ENCODE assay signal across 10 cellular contexts in genomic region chr2:27072950-27073349, GRCh38. TPM values are rescaled to one million over a fixed set of nuclear protein-coding genes. Genes with fewer than 3 reads are reported as not detected.
DNase-seq lines count a peak whose midpoint lies in the region; ATAC-seq, FAIRE-seq and TF ChIP-seq lines count a peak whose summit lies in the region.
"Had no signal": no experiment of that assay in that cellular context is flagged by ENCODE, and none has a peak within 500 bp of the region (broad histone marks: within the 10 kb centered on the region; RNA-seq: fewer than 3 reads in every experiment).

No MANE protein-coding gene starts in this region.

- ATAC-seq in CD4-positive, alpha-beta T cell (ENCODE audit: poor library complexity): no peak
- no peak for ATAC-seq in GM18502 (IDR thresholded peaks at IDR 0.05; ENCODE audit: poor library complexity, unreplicated experiment)

- no peak for TF ChIP-seq POLR2A in esophagus muscularis mucosa (IDR thresholded peaks at IDR 0.05; ENCODE audit: low read depth)
- TF ChIP-seq POLR2A in ovary (IDR thresholded peaks at IDR 0.05): no peak

- FAIRE-seq in urothelium cell line (lab: Jason Lieb, UNC): no peak
- FAIRE-seq: frontal cortex had no signal

- peaks cover 89% of the 10 kb centered on the region for H3K4me1 Mint-ChIP-seq in CD4-positive, alpha-beta T cell (ENCODE audit: low read depth)

- TF ChIP-seq EP300 in esophagus muscularis mucosa (IDR thresholded peaks at IDR 0.05) (no peak), ovary (IDR thresholded peaks at IDR 0.05) (no peak)

- intact Hi-C loops in CD4-positive, alpha-beta T cell (cut with DNase I, micrococcal nuclease): loop anchor here in 1 of 2 experiments (1.0 to 5.0 kb wide), 3 partner anchors 7 to 139 kb away; partner anchors contain the start of genes ATRAID, PREB and SLC5A6
- intact Hi-C loops in esophagus muscularis mucosa (cut with DNase I) (no loop called here), ovary (cut with DNase I) (no loop called here)

- POLR2A ChIA-PET in CD4-positive, alpha-beta T cell (lab: Charles Lee): interaction anchor here (2.2 to 13.4 kb wide), 4 partner anchors 11 to 139 kb away, joined by 6 to 301 read pairs (median 87); partner anchors contain the start of genes AGBL5, ATRAID, KHK and PREB

- H3K36me3 Mint-ChIP-seq in CD4-positive, alpha-beta T cell (ENCODE audit: low read depth): peaks cover 31% of the 10 kb centered on the region

- CTCF ChIA-PET in CD4-positive, alpha-beta T cell (lab: Charles Lee): interaction anchor here (0.5 to 1.3 kb wide), 2 partner anchors 13 to 35 kb away, joined by 3 to 8 read pairs; partner anchors contain the start of gene KHK

- H3K4me1 ChIP-seq in esophagus muscularis mucosa (peaks cover 71 to 93% (median 91%) of the 10 kb centered on the region in 4 donors), ovary (ENCODE audit: insufficient read depth) (peaks cover 16% of the 10 kb centered on the region)

- H3K4me3 Mint-ChIP-seq in CD4-positive, alpha-beta T cell: peak overlapping the region; percentile 86

- H3K36me3 ChIP-seq in SK-N-MC (ENCODE audit: insufficient read depth, low read length) (peaks cover 23% of the 10 kb centered on the region), esophagus muscularis mucosa (peaks cover 5 to 26% (median 19%) of the 10 kb centered on the region in 4 donors), ovary (no peaks in the 10 kb centered on the region)

- no peak for DNase-seq in CD4-positive, alpha-beta T cell
- no peak for DNase-seq in SK-N-MC (ENCODE audit: low read depth, low spot score)
- DNase-seq in esophagus muscularis mucosa (ENCODE audit: extremely low spot score): no peak
- DNase-seq in ovary: no peak
- DNase-seq in urothelium cell line (ENCODE audit: low spot score): no peak
- no peak for DNase-seq in NCI-H748 (lab: John Stamatoyannopoulos, UW; ENCODE audit: unreplicated experiment)
- no peak for DNase-seq in hepatic stellate cell (ENCODE audit: low spot score)
- DNase-seq: NCI-H748 treated with DMSO at 0.1 percent for 48 hours had no signal

- TF ChIP-seq CTCF in CD4-positive, alpha-beta T cell (IDR thresholded peaks at IDR 0.05): no peak
- TF ChIP-seq CTCF in esophagus muscularis mucosa (IDR thresholded peaks at IDR 0.05) (no peak), ovary (IDR thresholded peaks at IDR 0.05) (no peak)

- 0 out of 2 replicates have a peak overlapping the region, but pooled peaks have one; percentile 99 for H3K4me3 ChIP-seq in SK-N-MC
- H3K4me3 ChIP-seq in esophagus muscularis mucosa: peak overlapping the region in 1 of 4 donors; percentile 75
- no peak overlapping the region for H3K4me3 ChIP-seq in ovary

- peak overlapping the region; percentile 81 for H3K27ac Mint-ChIP-seq in CD4-positive, alpha-beta T cell

- no peak overlapping the region for H3K27ac ChIP-seq in CD4-positive, alpha-beta T cell (ENCODE audit: low read depth, low read length)
- H3K27ac ChIP-seq in SK-N-MC: peak overlapping the region; percentile 94
- H3K27ac ChIP-seq in esophagus muscularis mucosa (replicated peaks in 1 of 4): peak overlapping the region; percentile 98 to 99 (median 98)
- peak overlapping the region; percentile 92 to 98 for H3K27ac ChIP-seq in ovary

- H3K27me3 ChIP-seq in CD4-positive, alpha-beta T cell (ENCODE audit: control insufficient read depth, insufficient read depth, low read length): no peaks in the 10 kb centered on the region
- H3K27me3 ChIP-seq in esophagus muscularis mucosa (no peaks in the 10 kb centered on the region), ovary (no peaks in the 10 kb centered on the region)

- no peaks in the 10 kb centered on the region for H3K9me3 Mint-ChIP-seq in CD4-positive, alpha-beta T cell

- WGBS in esophagus muscularis mucosa: 50% methylated on average over 4 of the region's 4 CpGs
- WGBS in ovary, 3 donors: 24 to 29% (median 26%) methylated on average over 4 of the region's 4 CpGs

- no peaks in the 10 kb centered on the region for H3K27me3 Mint-ChIP-seq in CD4-positive, alpha-beta T cell

- no peaks in the 10 kb centered on the region for H3K9me3 ChIP-seq in CD4-positive, alpha-beta T cell (ENCODE audit: control insufficient read depth, low read length)
- H3K9me3 ChIP-seq in SK-N-MC (ENCODE audit: low read depth, low read length) (no peaks in the 10 kb centered on the region; the same call in 1 of the 2 replicates), esophagus muscularis mucosa (no peaks in the 10 kb centered on the region), ovary (no peaks in the 10 kb centered on the region)

- no peak overlapping the region for H3K9ac ChIP-seq in SK-N-MC (ENCODE audit: insufficient read length)

RNA-seq across cellular contexts. Expression of gene OST4, which starts 1.5 kb away (rescaled TPM):
- total RNA-seq in CD4-positive, alpha-beta T cell: 100 to 1,000 TPM; 232 to 254 TPM
- total RNA-seq in esophagus muscularis mucosa: 100 to 1,000 TPM; 200 to 352 (median 243) TPM
- 100 to 1,000 TPM; 201 to 319 (median 264) TPM for total RNA-seq in ovary
- polyA plus RNA-seq in ovary: 100 to 1,000 TPM; 379 to 588 TPM

RNA-seq across cellular contexts. Expression of gene EMILIN1, which starts 5.5 kb away (rescaled TPM):
- total RNA-seq in CD4-positive, alpha-beta T cell: under 1 TPM; 0.14 to 0.25 TPM
- total RNA-seq in esophagus muscularis mucosa: 100 to 1,000 TPM; 126 to 288 (median 168) TPM
- 100 to 1,000 TPM; 121 to 321 (median 264) TPM for total RNA-seq in ovary
- 100 to 1,000 TPM in 1 of 2 donors, 1 to 10 TPM in 1; 8.6 to 177 TPM for polyA plus RNA-seq in ovary

RNA-seq across cellular contexts. Expression of gene KHK, which starts 13.6 kb away (rescaled TPM):
- 1 to 10 TPM; 4.7 TPM for total RNA-seq in CD4-positive, alpha-beta T cell
- total RNA-seq in esophagus muscularis mucosa (1 to 10 TPM; 1.2 to 6.3 (median 1.7) TPM), ovary (10 to 100 TPM in 1 of 7 donors, 1 to 10 TPM in 6; 1.3 to 10.7 (median 8.0) TPM)
- 1 to 10 TPM; 2.7 to 3.9 TPM for polyA plus RNA-seq in ovary

RNA-seq across cellular contexts. Expression of gene AGBL5, which starts 21.5 kb away (rescaled TPM):
- 10 to 100 TPM; 10.8 to 11.6 TPM for total RNA-seq in CD4-positive, alpha-beta T cell
- total RNA-seq in esophagus muscularis mucosa: 10 to 100 TPM; 19.5 to 29.2 (median 24.1) TPM
- 10 to 100 TPM; 11.7 to 26.9 (median 23.9) TPM for total RNA-seq in ovary
- 10 to 100 TPM; 17.6 to 24.8 TPM for polyA plus RNA-seq in ovary

RNA-seq across cellular contexts. Expression of gene TMEM214, which starts 40.2 kb away (rescaled TPM):
- total RNA-seq in CD4-positive, alpha-beta T cell: 10 to 100 TPM; 22.0 to 24.6 TPM
- total RNA-seq in esophagus muscularis mucosa (10 to 100 TPM; 26.7 to 47.7 (median 35.3) TPM), ovary (100 to 1,000 TPM in 1 of 7 donors, 10 to 100 TPM in 6; 26.5 to 101 (median 73.9) TPM)
- 10 to 100 TPM; 41.7 to 66.2 TPM for polyA plus RNA-seq in ovary

Comparison
In these comparisons a context has a peak if more than half of its experiments do, and no peak if none do; other contexts are left out.
1. RNA of gene EMILIN1, which starts 5.5 kb away (total RNA-seq): 121 to 321 TPM in ovary and 126 to 288 TPM in esophagus muscularis mucosa; 0.14 to 0.25 TPM in CD4-positive, alpha-beta T cell; every median in the first group is over 10 times any median in the second.